1 cellular context compared by ENCODE assay signal in genomic region chr1:37922767-37923550, GRCh38.
TF ChIP-seq lines count a peak whose summit lies in the region.

No MANE protein-coding gene starts in this region.

TF ChIP-seq in K562, 482 proteins besides CTCF, POLR2A, EP300 and RAD21 (continued from another document):
- TF ChIP-seq DIDO1 (tag; IDR thresholded peaks at IDR 0.05; ENCODE audit: low read depth) (no peak), ZBTB34 (CRISPR knock-in tag; IDR thresholded peaks at IDR 0.05) (no peak), KDM1A (IDR thresholded peaks at IDR 0.05) (0 out of 4 replicates have a peak, but pooled peaks of 1 of the 2 experiments have one; percentile 18), ZEB2 (IDR thresholded peaks at IDR 0.05) (0 out of 2 replicates have a peak, but pooled peaks have one; percentile 56), YY1 (IDR thresholded peaks at IDR 0.05; ENCODE audit: borderline replicate concordance in 1 of 3, control insufficient read depth in 1 of 3, extremely low read depth in 1 of 3, insufficient read depth in 3 of 3, insufficient read length in 1 of 3, insufficient replicate concordance in 2 of 3, low read depth in 1 of 3, low read length in 2 of 3) (peak in 1 of 3 experiments; percentile 47), NR1H2 (CRISPR knock-in tag; IDR thresholded peaks at IDR 0.05) (no peak), ZSCAN29 (IDR thresholded peaks at IDR 0.05) (no peak)
- TF ChIP-seq, protein P1, sequence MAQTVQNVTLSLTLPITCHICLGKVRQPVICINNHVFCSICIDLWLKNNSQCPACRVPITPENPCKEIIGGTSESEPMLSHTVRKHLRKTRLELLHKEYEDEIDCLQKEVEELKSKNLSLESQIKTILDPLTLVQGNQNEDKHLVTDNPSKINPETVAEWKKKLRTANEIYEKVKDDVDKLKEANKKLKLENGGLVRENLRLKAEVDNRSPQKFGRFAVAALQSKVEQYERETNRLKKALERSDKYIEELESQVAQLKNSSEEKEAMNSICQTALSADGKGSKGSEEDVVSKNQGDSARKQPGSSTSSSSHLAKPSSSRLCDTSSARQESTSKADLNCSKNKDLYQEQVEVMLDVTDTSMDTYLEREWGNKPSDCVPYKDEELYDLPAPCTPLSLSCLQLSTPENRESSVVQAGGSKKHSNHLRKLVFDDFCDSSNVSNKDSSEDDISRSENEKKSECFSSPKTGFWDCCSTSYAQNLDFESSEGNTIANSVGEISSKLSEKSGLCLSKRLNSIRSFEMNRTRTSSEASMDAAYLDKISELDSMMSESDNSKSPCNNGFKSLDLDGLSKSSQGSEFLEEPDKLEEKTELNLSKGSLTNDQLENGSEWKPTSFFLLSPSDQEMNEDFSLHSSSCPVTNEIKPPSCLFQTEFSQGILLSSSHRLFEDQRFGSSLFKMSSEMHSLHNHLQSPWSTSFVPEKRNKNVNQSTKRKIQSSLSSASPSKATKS (CRISPR knock-in tag; IDR thresholded peaks at IDR 0.05) = no peak
- TF ChIP-seq, protein P2, sequence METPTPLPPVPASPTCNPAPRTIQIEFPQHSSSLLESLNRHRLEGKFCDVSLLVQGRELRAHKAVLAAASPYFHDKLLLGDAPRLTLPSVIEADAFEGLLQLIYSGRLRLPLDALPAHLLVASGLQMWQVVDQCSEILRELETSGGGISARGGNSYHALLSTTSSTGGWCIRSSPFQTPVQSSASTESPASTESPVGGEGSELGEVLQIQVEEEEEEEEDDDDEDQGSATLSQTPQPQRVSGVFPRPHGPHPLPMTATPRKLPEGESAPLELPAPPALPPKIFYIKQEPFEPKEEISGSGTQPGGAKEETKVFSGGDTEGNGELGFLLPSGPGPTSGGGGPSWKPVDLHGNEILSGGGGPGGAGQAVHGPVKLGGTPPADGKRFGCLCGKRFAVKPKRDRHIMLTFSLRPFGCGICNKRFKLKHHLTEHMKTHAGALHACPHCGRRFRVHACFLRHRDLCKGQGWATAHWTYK (CRISPR knock-in tag; IDR thresholded peaks at IDR 0.05) = no peak
